In genomic region chr1:1308756-1309524, GRCh38 we compare ENCODE assay signal across 8 cellular contexts. TPM values are rescaled to one million over a fixed set of nuclear protein-coding genes. Genes with fewer than 3 reads are reported as not detected.
DNase-seq lines count a peak whose midpoint lies in the region; ATAC-seq and TF ChIP-seq lines count a peak whose summit lies in the region.

No MANE protein-coding gene starts in this region.

- peak overlapping the region; percentile 30 for H3K27ac ChIP-seq in foreskin keratinocyte

- TF ChIP-seq CTCF in activated CD8-positive, alpha-beta T cell treated with anti-CD3 and anti-CD28 coated beads for 36 hours (IDR thresholded peaks at IDR 0.05), result no peak
- TF ChIP-seq CTCF in foreskin keratinocyte (conservative IDR thresholded peaks at IDR 0.05) (no peak), progenitor cell of endocrine pancreas (IDR thresholded peaks at IDR 0.05; ENCODE audit: unreplicated experiment) (no peak), omental fat pad (IDR thresholded peaks at IDR 0.05) (no peak)

- H3K36me3 Mint-ChIP-seq in activated CD8-positive, alpha-beta T cell treated with anti-CD3 and anti-CD28 coated beads for 36 hours (ENCODE audit: low read depth), result peaks cover 16% of the 10 kb centered on the region
- peaks cover 2% of the 10 kb centered on the region for H3K36me3 Mint-ChIP-seq in progenitor cell of endocrine pancreas (ENCODE audit: insufficient read depth)

- no peaks in the 10 kb centered on the region for H3K27me3 Mint-ChIP-seq in activated CD8-positive, alpha-beta T cell treated with anti-CD3 and anti-CD28 coated beads for 36 hours
- H3K27me3 Mint-ChIP-seq in progenitor cell of endocrine pancreas, result no peaks in the 10 kb centered on the region

- CTCF ChIA-PET in activated CD8-positive, alpha-beta T cell treated with anti-CD3 and anti-CD28 coated beads for 36 hours (lab: Charles Lee), result interaction anchor here (1.0 to 1.6 kb wide), 2 partner anchors 19 to 93 kb away, joined by 3 to 4 read pairs; no protein-coding TSS in a partner anchor

- H3K27me3 ChIP-seq in foreskin keratinocyte, result no peaks in the 10 kb centered on the region

- DNase-seq in DMS 273 (lab: John Stamatoyannopoulos, UW; ENCODE audit: unreplicated experiment) (peak; percentile 74), DMS 273 treated with DMSO at 0.1 percent for 48 hours (lab: John Stamatoyannopoulos, UW) (no peak), foreskin keratinocyte (no peak), progenitor cell of endocrine pancreas (ENCODE audit: low spot score, unreplicated experiment) (no peak), omental fat pad (ENCODE audit: low spot score) (no peak)
- peak; percentile 20 for DNase-seq in activated CD8-positive, alpha-beta T cell treated with anti-CD3 and anti-CD28 coated beads for 36 hours

- H3K4me3 Mint-ChIP-seq in activated CD8-positive, alpha-beta T cell treated with anti-CD3 and anti-CD28 coated beads for 36 hours, result peak overlapping the region; percentile 79
- H3K4me3 Mint-ChIP-seq in progenitor cell of endocrine pancreas (ENCODE audit: low read depth), result peak overlapping the region; percentile 76

- H3K4me1 ChIP-seq in foreskin keratinocyte, result peaks cover 15% of the 10 kb centered on the region

- intact Hi-C loops in activated CD8-positive, alpha-beta T cell treated with anti-CD3 and anti-CD28 coated beads for 36 hours (cut with micrococcal nuclease), result no loop called here

- H3K9me3 Mint-ChIP-seq in activated CD8-positive, alpha-beta T cell treated with anti-CD3 and anti-CD28 coated beads for 36 hours, result no peaks in the 10 kb centered on the region
- H3K9me3 Mint-ChIP-seq in progenitor cell of endocrine pancreas (ENCODE audit: low read depth), result no peaks in the 10 kb centered on the region

- H3K4me1 Mint-ChIP-seq in activated CD8-positive, alpha-beta T cell treated with anti-CD3 and anti-CD28 coated beads for 36 hours (ENCODE audit: low read depth), result peaks cover 23% of the 10 kb centered on the region
- peaks cover 14% of the 10 kb centered on the region for H3K4me1 Mint-ChIP-seq in progenitor cell of endocrine pancreas (ENCODE audit: low read depth)

- H3K27ac Mint-ChIP-seq in activated CD8-positive, alpha-beta T cell treated with anti-CD3 and anti-CD28 coated beads for 36 hours, result peak overlapping the region; percentile 82
- peak overlapping the region; percentile 84 for H3K27ac Mint-ChIP-seq in progenitor cell of endocrine pancreas

- ATAC-seq in HG02970 (IDR thresholded peaks at IDR 0.05; ENCODE audit: low FRiP score, unreplicated experiment), result peak; percentile 1
- ATAC-seq in activated CD8-positive, alpha-beta T cell treated with anti-CD3 and anti-CD28 coated beads for 36 hours, result no peak
- ATAC-seq in foreskin keratinocyte, result no peak
- no peak for ATAC-seq in omental fat pad (ENCODE audit: low FRiP score)
- ATAC-seq in esophagus mucosa, result no peak

- POLR2A ChIA-PET in activated CD8-positive, alpha-beta T cell treated with anti-CD3 and anti-CD28 coated beads for 36 hours (lab: Charles Lee), result interaction anchor here (0.9 to 1.7 kb wide), 4 partner anchors 11 to 39 kb away, joined by 3 to 9 read pairs (median 7); no protein-coding TSS in a partner anchor

RNA-seq across cellular contexts. Expression of gene PUSL1, which starts 0.5 kb away (rescaled TPM):
- total RNA-seq in activated CD8-positive, alpha-beta T cell treated with anti-CD3 and anti-CD28 coated beads for 36 hours, result 10 to 100 TPM; 23.9 to 25.4 TPM
- total RNA-seq in foreskin keratinocyte (39.7 and 40.1 TPM in 2 replicates), progenitor cell of endocrine pancreas (13.8 and 17.9 TPM in 2 replicates), omental fat pad (10 to 100 TPM; 15.7 to 26.0 (median 17.5) TPM), esophagus mucosa (23.0 TPM)
- 48.3 and 54.5 TPM in 2 replicates for polyA plus RNA-seq in foreskin keratinocyte

RNA-seq across cellular contexts. Expression of gene ACAP3, which starts 1.2 kb away (rescaled TPM):
- total RNA-seq in activated CD8-positive, alpha-beta T cell treated with anti-CD3 and anti-CD28 coated beads for 36 hours, result 10 to 100 TPM; 41.1 to 42.5 TPM
- total RNA-seq in foreskin keratinocyte, result 26.7 and 33.0 TPM in 2 replicates
- 18.9 and 24.0 TPM in 2 replicates for polyA plus RNA-seq in foreskin keratinocyte
- 111 and 124 TPM in 2 replicates for total RNA-seq in progenitor cell of endocrine pancreas
- total RNA-seq in omental fat pad, result 10 to 100 TPM; 19.2 to 41.8 (median 38.1) TPM
- total RNA-seq in esophagus mucosa, result 35.3 TPM

RNA-seq across cellular contexts. Expression of gene INTS11, which starts 15.5 kb away (rescaled TPM):
- total RNA-seq in activated CD8-positive, alpha-beta T cell treated with anti-CD3 and anti-CD28 coated beads for 36 hours, result 100 to 1,000 TPM; 110 to 122 TPM
- total RNA-seq in foreskin keratinocyte (84.0 and 85.9 TPM in 2 replicates), progenitor cell of endocrine pancreas (163 and 177 TPM in 2 replicates), omental fat pad (100 to 1,000 TPM in 1 of 4 donors, 10 to 100 TPM in 3; 71.9 to 103 (median 86.2) TPM), esophagus mucosa (54.0 TPM)
- 87.5 and 91.9 TPM in 2 replicates for polyA plus RNA-seq in foreskin keratinocyte

RNA-seq across cellular contexts. Expression of gene CPTP, which starts 15.7 kb away (rescaled TPM):
- total RNA-seq in activated CD8-positive, alpha-beta T cell treated with anti-CD3 and anti-CD28 coated beads for 36 hours, result 10 to 100 TPM in 1 of 2 experiments, 1 to 10 TPM in 1; 8.4 to 11.0 TPM
- total RNA-seq in foreskin keratinocyte (26.6 and 28.3 TPM in 2 replicates), progenitor cell of endocrine pancreas (16.8 and 17.5 TPM in 2 replicates), omental fat pad (10 to 100 TPM in 2 of 4 donors, 1 to 10 TPM in 2; 8.5 to 18.6 (median 11.5) TPM), esophagus mucosa (25.1 TPM)
- 33.7 and 35.8 TPM in 2 replicates for polyA plus RNA-seq in foreskin keratinocyte

RNA-seq across cellular contexts. Expression of gene TAS1R3, which starts 22.1 kb away (rescaled TPM):
- under 1 TPM; 0.13 to 0.14 TPM for total RNA-seq in activated CD8-positive, alpha-beta T cell treated with anti-CD3 and anti-CD28 coated beads for 36 hours
- 0.04 and 0.10 TPM in 2 replicates for total RNA-seq in foreskin keratinocyte
- polyA plus RNA-seq in foreskin keratinocyte, result 0.03 TPM in 2 replicates
- 1.1 and 1.2 TPM in 2 replicates for total RNA-seq in progenitor cell of endocrine pancreas
- under 1 TPM; 0.12 to 0.32 (median 0.16) TPM for total RNA-seq in omental fat pad
- total RNA-seq in esophagus mucosa, result 0.56 TPM

Comparison
In these comparisons a context has a peak if more than half of its experiments do, and no peak if none do; other contexts are left out.
1. DNase-seq: peak in DMS 273 (single experiment) and activated CD8-positive, alpha-beta T cell treated with anti-CD3 and anti-CD28 coated beads for 36 hours (single experiment); none in DMS 273 treated with DMSO at 0.1 percent for 48 hours (single experiment), foreskin keratinocyte (0 of 2), progenitor cell of endocrine pancreas (single experiment) and omental fat pad (single experiment).